In genomic region chr19:47778954-47779351, GRCh38 we compare ENCODE assay signal across 8 cellular contexts. TPM values are rescaled to one million over a fixed set of nuclear protein-coding genes. Genes with fewer than 3 reads are reported as not detected.
DNase-seq lines count a peak whose midpoint lies in the region; ATAC-seq and TF ChIP-seq lines count a peak whose summit lies in the region.

No MANE protein-coding gene starts in this region.

- CTCF ChIA-PET in activated B cell treated with CpG ODN at 0.5 μM for 24 hours (lab: Charles Lee): no interaction called here

- H3K27ac Mint-ChIP-seq in activated B cell treated with CpG ODN at 0.5 μM for 24 hours: peak overlapping the region; percentile 91
- peak overlapping the region; percentile 88 to 96 for H3K27ac Mint-ChIP-seq in natural killer cell treated with Interleukin-12 subunit alpha and Interleukin-12 subunit beta and Interleukin-15 and Interleukin-18, amount 100 ng/mL, for 72 hours

- WGBS in esophagus squamous epithelium, 2 donors: 0% methylated on average over 14 of the region's 20 CpGs; no CpG with 5 or more reads in 1 of the 2 donors

- no peak for TF ChIP-seq POLR2A in esophagus squamous epithelium (IDR thresholded peaks at IDR 0.05)

- H3K4me3 Mint-ChIP-seq in activated B cell treated with CpG ODN at 0.5 μM for 24 hours: peak overlapping the region; percentile 95
- H3K4me3 Mint-ChIP-seq in natural killer cell treated with Interleukin-12 subunit alpha and Interleukin-12 subunit beta and Interleukin-15 and Interleukin-18, amount 100 ng/mL, for 72 hours: peak overlapping the region; percentile 98

- intact Hi-C loops in activated B cell treated with CpG ODN at 0.5 μM for 24 hours (cut with micrococcal nuclease) (loop anchor here (1.0 kb wide), 1 partner anchor 34 kb away; the partner anchor contains the start of gene NOP53), esophagus squamous epithelium (cut with DNase I) (no loop called here)

- H3K4me1 Mint-ChIP-seq in activated B cell treated with CpG ODN at 0.5 μM for 24 hours: peaks cover 17% of the 10 kb centered on the region
- H3K4me1 Mint-ChIP-seq in natural killer cell treated with Interleukin-12 subunit alpha and Interleukin-12 subunit beta and Interleukin-15 and Interleukin-18, amount 100 ng/mL, for 72 hours (ENCODE audit: low read depth in 2 of 2): peaks cover 25 to 28% of the 10 kb centered on the region in 2 donors

- peaks cover 25 to 62% (median 44%) of the 10 kb centered on the region in 3 donors for H3K4me1 ChIP-seq in esophagus squamous epithelium

- no peaks in the 10 kb centered on the region for H3K27me3 ChIP-seq in esophagus squamous epithelium

- DNase-seq in NCI-H82 (lab: John Stamatoyannopoulos, UW) (peak; percentile 52), NCI-H82 treated with DMSO at 0.1 percent for 48 hours (lab: John Stamatoyannopoulos, UW; ENCODE audit: unreplicated experiment) (no peak), activated B cell treated with CpG ODN at 0.5 μM for 24 hours (no peak), esophagus squamous epithelium (lab: John Stamatoyannopoulos, UW) (no peak), NAMALWA (ENCODE audit: low spot score) (no peak), foreskin melanocyte (no peak)
- no peak for DNase-seq in natural killer cell treated with Interleukin-12 subunit alpha and Interleukin-12 subunit beta and Interleukin-15 and Interleukin-18, amount 100 ng/mL, for 72 hours (ENCODE audit: low spot score)

- no peaks in the 10 kb centered on the region for H3K9me3 Mint-ChIP-seq in activated B cell treated with CpG ODN at 0.5 μM for 24 hours
- no peaks in the 10 kb centered on the region for H3K9me3 Mint-ChIP-seq in natural killer cell treated with Interleukin-12 subunit alpha and Interleukin-12 subunit beta and Interleukin-15 and Interleukin-18, amount 100 ng/mL, for 72 hours

- ATAC-seq in activated B cell treated with CpG ODN at 0.5 μM for 24 hours (ENCODE audit: low read depth): peak; percentile 5
- ATAC-seq in natural killer cell treated with Interleukin-12 subunit alpha and Interleukin-12 subunit beta and Interleukin-15 and Interleukin-18, amount 100 ng/mL, for 72 hours: no peak
- no peak for ATAC-seq in GM21723 (IDR thresholded peaks at IDR 0.05; ENCODE audit: unreplicated experiment)

- peaks cover 15 to 36% (median 19%) of the 10 kb centered on the region in 3 donors for H3K36me3 ChIP-seq in esophagus squamous epithelium

- H3K9me3 ChIP-seq in esophagus squamous epithelium: no peaks in the 10 kb centered on the region

- peak overlapping the region; percentile 99 to 100 (median 99) for H3K27ac ChIP-seq in esophagus squamous epithelium

- H3K4me3 ChIP-seq in esophagus squamous epithelium: peak overlapping the region; percentile 84 to 98 (median 94)

- peaks cover 25% of the 10 kb centered on the region for H3K36me3 Mint-ChIP-seq in activated B cell treated with CpG ODN at 0.5 μM for 24 hours (ENCODE audit: low read depth)
- H3K36me3 Mint-ChIP-seq in natural killer cell treated with Interleukin-12 subunit alpha and Interleukin-12 subunit beta and Interleukin-15 and Interleukin-18, amount 100 ng/mL, for 72 hours: peaks cover 7% of the 10 kb centered on the region

- TF ChIP-seq CTCF in activated B cell treated with CpG ODN at 0.5 μM for 24 hours (IDR thresholded peaks at IDR 0.05): no peak
- no peak for TF ChIP-seq CTCF in esophagus squamous epithelium (IDR thresholded peaks at IDR 0.05)

- POLR2A ChIA-PET in activated B cell treated with CpG ODN at 0.5 μM for 24 hours (lab: Charles Lee): interaction anchor here (0.6 kb wide), 1 partner anchor 1756 kb away, joined by 3 read pairs; no protein-coding TSS in a partner anchor

- no peaks in the 10 kb centered on the region for H3K27me3 Mint-ChIP-seq in activated B cell treated with CpG ODN at 0.5 μM for 24 hours
- H3K27me3 Mint-ChIP-seq in natural killer cell treated with Interleukin-12 subunit alpha and Interleukin-12 subunit beta and Interleukin-15 and Interleukin-18, amount 100 ng/mL, for 72 hours: no peaks in the 10 kb centered on the region

RNA-seq across cellular contexts. Expression of gene SELENOW, which starts 0.5 kb away (rescaled TPM):
- 24.8 and 27.6 TPM in 2 replicates for total RNA-seq in activated B cell treated with CpG ODN at 0.5 μM for 24 hours
- 100 to 1,000 TPM; 185 to 477 (median 324) TPM for total RNA-seq in esophagus squamous epithelium
- 100 to 1,000 TPM in 1 of 2 donors, 10 to 100 TPM in 1; 68.9 to 118 TPM for total RNA-seq in natural killer cell treated with Interleukin-12 subunit alpha and Interleukin-12 subunit beta and Interleukin-15 and Interleukin-18, amount 100 ng/mL, for 72 hours

RNA-seq across cellular contexts. Expression of gene TPRX1, which starts 25.4 kb away (rescaled TPM):
- total RNA-seq in activated B cell treated with CpG ODN at 0.5 μM for 24 hours (not detected in 2 replicates), esophagus squamous epithelium (not detected)
- total RNA-seq in natural killer cell treated with Interleukin-12 subunit alpha and Interleukin-12 subunit beta and Interleukin-15 and Interleukin-18, amount 100 ng/mL, for 72 hours: not detected

RNA-seq across cellular contexts. Expression of gene NOP53, which starts 33.6 kb away (rescaled TPM):
- total RNA-seq in activated B cell treated with CpG ODN at 0.5 μM for 24 hours: 695 and 783 TPM in 2 replicates
- total RNA-seq in esophagus squamous epithelium: 100 to 1,000 TPM; 118 to 522 (median 268) TPM
- 100 to 1,000 TPM; 180 to 213 TPM for total RNA-seq in natural killer cell treated with Interleukin-12 subunit alpha and Interleukin-12 subunit beta and Interleukin-15 and Interleukin-18, amount 100 ng/mL, for 72 hours

RNA-seq across cellular contexts. Expression of gene CRX, which starts 42.8 kb away (rescaled TPM):
- total RNA-seq in activated B cell treated with CpG ODN at 0.5 μM for 24 hours: not detected in 2 replicates
- not detected for total RNA-seq in esophagus squamous epithelium
- total RNA-seq in natural killer cell treated with Interleukin-12 subunit alpha and Interleukin-12 subunit beta and Interleukin-15 and Interleukin-18, amount 100 ng/mL, for 72 hours: not detected
